ENCODE assay signal across 1 cellular context in the genomic region with DNA sequence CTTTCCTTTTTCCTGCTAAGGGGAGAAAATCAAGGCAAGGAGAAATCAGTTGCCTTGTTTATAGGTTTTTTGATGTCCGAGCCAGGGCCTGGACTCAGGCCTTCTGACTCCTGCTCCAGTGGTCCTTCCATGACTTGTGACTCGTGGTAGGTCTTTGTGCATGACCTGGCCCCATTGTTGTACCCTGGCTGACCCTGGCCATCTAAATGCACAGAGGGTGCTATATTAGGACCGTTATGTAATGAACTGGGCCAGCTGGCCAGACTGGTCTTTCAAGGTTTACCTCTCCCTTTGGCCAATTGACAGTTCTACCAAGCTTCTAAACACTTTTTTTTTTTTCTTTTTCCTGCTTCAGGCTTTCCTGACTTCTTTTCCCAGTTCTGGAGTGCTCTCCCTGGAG.
TF ChIP-seq lines count a peak whose summit lies in the region.

No MANE protein-coding gene starts in this region.

TF ChIP-seq in GM12878, 131 proteins besides CTCF, POLR2A, EP300 and RAD21 (continued from another document):
- TF ChIP-seq SMC3 (IDR thresholded peaks at IDR 0.05; ENCODE audit: borderline replicate concordance, low read length): no peak
- no peak for TF ChIP-seq ZSCAN29 (IDR thresholded peaks at IDR 0.05)
- TF ChIP-seq BHLHE40 (IDR thresholded peaks at IDR 0.05; ENCODE audit: borderline replicate concordance in 1 of 2, low read depth in 2 of 2, low read length in 1 of 2): no peak
- TF ChIP-seq RB1 (IDR thresholded peaks at IDR 0.05; ENCODE audit: borderline replicate concordance): no peak
- TF ChIP-seq KAT2A (conservative IDR thresholded peaks at IDR 0.05; ENCODE audit: control insufficient read depth, low read depth, low read length): no peak
- TF ChIP-seq HDGF (IDR thresholded peaks at IDR 0.05): no peak
- TF ChIP-seq CHD1 (IDR thresholded peaks at IDR 0.05; ENCODE audit: low read depth, low read length): no peak
- TF ChIP-seq RCOR1 (conservative IDR thresholded peaks at IDR 0.05; ENCODE audit: low read depth, low read length): no peak
- TF ChIP-seq, protein P1, sequence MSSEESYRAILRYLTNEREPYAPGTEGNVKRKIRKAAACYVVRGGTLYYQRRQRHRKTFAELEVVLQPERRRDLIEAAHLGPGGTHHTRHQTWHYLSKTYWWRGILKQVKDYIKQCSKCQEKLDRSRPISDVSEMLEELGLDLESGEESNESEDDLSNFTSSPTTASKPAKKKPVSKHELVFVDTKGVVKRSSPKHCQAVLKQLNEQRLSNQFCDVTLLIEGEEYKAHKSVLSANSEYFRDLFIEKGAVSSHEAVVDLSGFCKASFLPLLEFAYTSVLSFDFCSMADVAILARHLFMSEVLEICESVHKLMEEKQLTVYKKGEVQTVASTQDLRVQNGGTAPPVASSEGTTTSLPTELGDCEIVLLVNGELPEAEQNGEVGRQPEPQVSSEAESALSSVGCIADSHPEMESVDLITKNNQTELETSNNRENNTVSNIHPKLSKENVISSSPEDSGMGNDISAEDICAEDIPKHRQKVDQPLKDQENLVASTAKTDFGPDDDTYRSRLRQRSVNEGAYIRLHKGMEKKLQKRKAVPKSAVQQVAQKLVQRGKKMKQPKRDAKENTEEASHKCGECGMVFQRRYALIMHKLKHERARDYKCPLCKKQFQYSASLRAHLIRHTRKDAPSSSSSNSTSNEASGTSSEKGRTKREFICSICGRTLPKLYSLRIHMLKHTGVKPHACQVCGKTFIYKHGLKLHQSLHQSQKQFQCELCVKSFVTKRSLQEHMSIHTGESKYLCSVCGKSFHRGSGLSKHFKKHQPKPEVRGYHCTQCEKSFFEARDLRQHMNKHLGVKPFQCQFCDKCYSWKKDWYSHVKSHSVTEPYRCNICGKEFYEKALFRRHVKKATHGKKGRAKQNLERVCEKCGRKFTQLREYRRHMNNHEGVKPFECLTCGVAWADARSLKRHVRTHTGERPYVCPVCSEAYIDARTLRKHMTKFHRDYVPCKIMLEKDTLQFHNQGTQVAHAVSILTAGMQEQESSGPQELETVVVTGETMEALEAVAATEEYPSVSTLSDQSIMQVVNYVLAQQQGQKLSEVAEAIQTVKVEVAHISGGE (CRISPR knock-in tag; IDR thresholded peaks at IDR 0.05): no peak
- TF ChIP-seq STAT3 (IDR thresholded peaks at IDR 0.05; ENCODE audit: low read depth, low read length): no peak
- TF ChIP-seq BMI1 (IDR thresholded peaks at IDR 0.05; ENCODE audit: borderline replicate concordance): no peak
- no peak for TF ChIP-seq IKZF1 (conservative IDR thresholded peaks at IDR 0.05)
- TF ChIP-seq, protein P2, sequence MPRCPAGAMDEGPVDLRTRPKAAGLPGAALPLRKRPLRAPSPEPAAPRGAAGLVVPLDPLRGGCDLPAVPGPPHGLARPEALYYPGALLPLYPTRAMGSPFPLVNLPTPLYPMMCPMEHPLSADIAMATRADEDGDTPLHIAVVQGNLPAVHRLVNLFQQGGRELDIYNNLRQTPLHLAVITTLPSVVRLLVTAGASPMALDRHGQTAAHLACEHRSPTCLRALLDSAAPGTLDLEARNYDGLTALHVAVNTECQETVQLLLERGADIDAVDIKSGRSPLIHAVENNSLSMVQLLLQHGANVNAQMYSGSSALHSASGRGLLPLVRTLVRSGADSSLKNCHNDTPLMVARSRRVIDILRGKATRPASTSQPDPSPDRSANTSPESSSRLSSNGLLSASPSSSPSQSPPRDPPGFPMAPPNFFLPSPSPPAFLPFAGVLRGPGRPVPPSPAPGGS (IDR thresholded peaks at IDR 0.05; ENCODE audit: borderline replicate concordance, insufficient read depth, low read depth, low read length, poor library complexity, severe bottlenecking): no peak
- no peak for TF ChIP-seq SMAD1 (IDR thresholded peaks at IDR 0.05; ENCODE audit: low read depth, partially characterized antibody)
- TF ChIP-seq SIX5 (IDR thresholded peaks at IDR 0.05; ENCODE audit: low read depth, low read length, severe bottlenecking): no peak
